13 cellular contexts compared by ENCODE assay signal in genomic region chr10:12849351-12850181, GRCh38.
A peak's percentile ranks its signal among the peaks of the same experiment; 100 is the strongest.
DNase-seq lines count a peak whose midpoint lies in the region; ATAC-seq and TF ChIP-seq lines count a peak whose summit lies in the region.
"Had no signal": no experiment of that assay in that cellular context is flagged by ENCODE, and none has a peak within 500 bp of the region (broad histone marks: within the 10 kb centered on the region; RNA-seq: fewer than 3 reads in every experiment).

No MANE protein-coding gene starts in this region.

- intact Hi-C loops in testis (cut with DNase I; ENCODE audit: low total_unique reads): no loop called here

- peak; percentile 7 for DNase-seq in DMS153 (lab: John Stamatoyannopoulos, UW)
- peak; percentile 21 for DNase-seq in LNCaP clone FGC (ENCODE audit: low read depth)
- peak; percentile 18 for DNase-seq in nephron progenitor cell
- DNase-seq in activated CD8-positive, alpha-beta memory T cell treated with anti-CD3 and anti-CD28 coated beads, Interleukin-2, amount 50 U/mL, for 4 hours: no peak
- DNase-seq in testis: no peak
- DNase-seq: activated CD4-positive, CD25-positive, alpha-beta regulatory T cell treated with anti-CD3 and anti-CD28 coated beads, Interleukin-2, amount 50 U/mL, for 72 hours; DND-41; endodermal cell; H7 had no signal

- no peaks in the 10 kb centered on the region for H3K36me3 Mint-ChIP-seq in brain
- no peaks in the 10 kb centered on the region for H3K36me3 Mint-ChIP-seq in nephron progenitor cell (ENCODE audit: low read depth)

- no peak for TF ChIP-seq POLR2A in testis (IDR thresholded peaks at IDR 0.05)

- 40 to 54% methylated on average over 11 to 20 of the region's 20 CpGs for WGBS in testis, 2 donors

- H3K4me3 ChIP-seq in LNCaP clone FGC (ENCODE audit: low read depth, low read length): no peak overlapping the region
- no peak overlapping the region for H3K4me3 ChIP-seq in testis
- H3K4me3 ChIP-seq: ovary had no signal

- ATAC-seq in GM21717 (IDR thresholded peaks at IDR 0.05; ENCODE audit: unreplicated experiment): no peak
- ATAC-seq in GM21447 (IDR thresholded peaks at IDR 0.05; ENCODE audit: unreplicated experiment): no peak

- H3K4me1 Mint-ChIP-seq in brain (peaks cover 27% of the 10 kb centered on the region), nephron progenitor cell (peaks cover 46% of the 10 kb centered on the region)

- peaks cover 16% of the 10 kb centered on the region for H3K4me1 ChIP-seq in testis

- H3K27me3 Mint-ChIP-seq in brain: peaks cover 9% of the 10 kb centered on the region
- H3K27me3 Mint-ChIP-seq in nephron progenitor cell (ENCODE audit: low read depth, poor library complexity): peaks cover 2% of the 10 kb centered on the region

- no peaks in the 10 kb centered on the region for H3K9me3 ChIP-seq in testis
- H3K9me3 ChIP-seq: ovary had no signal

- no peak for TF ChIP-seq CTCF in LNCaP clone FGC (IDR thresholded peaks at IDR 0.05; ENCODE audit: control insufficient read depth, extremely low read depth, insufficient read depth)
- TF ChIP-seq CTCF in brain (conservative IDR thresholded peaks at IDR 0.05): no peak
- no peak for TF ChIP-seq CTCF in nephron progenitor cell (IDR thresholded peaks at IDR 0.05)
- TF ChIP-seq CTCF in testis (IDR thresholded peaks at IDR 0.05): no peak

- H3K36me3 ChIP-seq in testis (ENCODE audit: low read depth, missing control alignments): no peaks in the 10 kb centered on the region
- H3K36me3 ChIP-seq: ovary had no signal

- no peaks in the 10 kb centered on the region for H3K27me3 ChIP-seq in testis
- H3K27me3 ChIP-seq: ovary had no signal

- H3K27ac ChIP-seq in testis: no peak overlapping the region

- no peak overlapping the region for H3K4me3 Mint-ChIP-seq in brain
- no peak overlapping the region for H3K4me3 Mint-ChIP-seq in nephron progenitor cell
- H3K4me3 Mint-ChIP-seq: endodermal cell had no signal

- H3K9me3 Mint-ChIP-seq in brain (peaks cover 0 to 7% (median 5%) of the 10 kb centered on the region in 5 experiments), nephron progenitor cell (peaks cover 12% of the 10 kb centered on the region)

- H3K27ac Mint-ChIP-seq in brain (peak overlapping the region in 4 of 5 experiments; percentile 11 to 73 (median 46)), nephron progenitor cell (peak overlapping the region; percentile 98)
- H3K27ac Mint-ChIP-seq: endodermal cell had no signal

Comparison
In these comparisons a context has a peak if more than half of its experiments do, and no peak if none do; other contexts are left out.
1. DNase-seq: peak in DMS153 (single experiment), LNCaP clone FGC (single experiment) and nephron progenitor cell (single experiment); none in activated CD8-positive, alpha-beta memory T cell treated with anti-CD3 and anti-CD28 coated beads, Interleukin-2, amount 50 U/mL, for 4 hours (single experiment) and testis (single experiment).